10 cellular contexts compared by ENCODE assay signal in the genomic region with DNA sequence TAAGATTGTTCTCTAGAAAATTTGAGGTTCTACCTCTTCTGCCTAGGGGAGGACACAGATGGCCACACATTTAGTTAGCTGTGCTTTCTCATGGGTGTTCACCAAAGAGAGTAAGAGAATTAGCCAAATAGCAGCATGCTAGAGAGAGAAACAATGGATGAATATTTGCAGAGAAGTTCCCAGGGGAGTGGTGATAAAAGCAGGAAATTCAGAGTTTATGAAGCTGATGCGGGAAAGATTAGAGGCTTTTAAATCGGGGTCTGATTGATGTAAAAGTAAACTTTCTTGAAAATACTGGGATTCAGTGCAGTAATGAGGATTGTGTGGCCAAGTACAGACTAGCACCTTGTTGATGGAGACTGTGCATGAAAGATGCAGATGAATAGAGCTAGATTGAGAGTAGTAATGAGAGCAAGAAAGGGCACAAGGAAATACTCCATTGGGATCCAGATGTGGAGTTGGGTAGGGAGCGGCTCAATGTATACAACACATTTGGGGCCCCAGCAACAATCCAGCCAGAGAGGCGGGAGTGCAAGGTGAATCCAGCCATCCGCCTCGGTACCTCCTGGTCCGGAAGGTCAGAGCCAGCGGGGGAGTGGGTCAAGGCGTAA. TPM values are rescaled to one million over a fixed set of nuclear protein-coding genes. Genes with fewer than 3 reads are reported as not detected.
DNase-seq lines count a peak whose midpoint lies in the region; ATAC-seq, FAIRE-seq and TF ChIP-seq lines count a peak whose summit lies in the region.
"Had no signal": no experiment of that assay in that cellular context is flagged by ENCODE, and none has a peak within 500 bp of the region (broad histone marks: within the 10 kb centered on the region; RNA-seq: fewer than 3 reads in every experiment).

No MANE protein-coding gene starts in this region.

- DNase-seq in Caco-2 (no peak), HFFc6 (no peak), GM12878 (ENCODE audit: low read depth, low spot score) (no peak), naive B cell (no peak), kidney glomerular epithelial cell (lab: John Stamatoyannopoulos, UW) (no peak)
- DNase-seq: NCI-H510A treated with DMSO at 0.1 percent for 48 hours, psoas muscle had no signal

- no peak for TF ChIP-seq EP300 in GM12878 (IDR thresholded peaks at IDR 0.05; ENCODE audit: borderline replicate concordance in 1 of 2, control insufficient read depth in 1 of 2, low read depth in 2 of 2, low read length in 2 of 2)

- peaks cover 9% of the 10 kb centered on the region for H3K4me1 Mint-ChIP-seq in Caco-2 (ENCODE audit: low read depth, unreplicated experiment)
- peaks cover 37% of the 10 kb centered on the region for H3K4me1 Mint-ChIP-seq in HFFc6 (ENCODE audit: low read depth)
- peaks cover 24 to 42% (median 33%) of the 10 kb centered on the region in 3 donors for H3K4me1 Mint-ChIP-seq in naive B cell

- H3K9me3 Mint-ChIP-seq in Caco-2 (ENCODE audit: unreplicated experiment) (no peaks in the 10 kb centered on the region), HFFc6 (no peaks in the 10 kb centered on the region), naive B cell (peaks cover 0 to 6% (median 0%) of the 10 kb centered on the region in 7 donors)

- SMC1A ChIA-PET in GM12878 (lab: Charles Lee; ENCODE audit: uncharacterized antibody, unreplicated experiment), result interaction anchor here (1.0 to 1.3 kb wide), 3 partner anchors 10 to 521 kb away, joined by 3 to 5 read pairs (median 3); no protein-coding TSS in a partner anchor

- intact Hi-C loops in Caco-2 (cut with micrococcal nuclease; ENCODE audit: unreplicated experiment) (no loop called here), GM12878 (cut with micrococcal nuclease; ENCODE audit: unreplicated experiment) (loop anchor here (5.0 kb wide), 1 partner anchor 497 kb away; no protein-coding TSS in a partner anchor)

- TF ChIP-seq RAD21 in GM12878 (IDR thresholded peaks at IDR 0.05; ENCODE audit: insufficient read depth, low read depth, low read length), result no peak

- no peaks in the 10 kb centered on the region for H4K20me1 ChIP-seq in GM12878 (ENCODE audit: control insufficient read depth, insufficient read depth)

- peak overlapping the region; percentile 87 for H3K4me3 Mint-ChIP-seq in Caco-2 (ENCODE audit: unreplicated experiment)
- H3K4me3 Mint-ChIP-seq in HFFc6, result peak overlapping the region; percentile 65
- H3K4me3 Mint-ChIP-seq in naive B cell, result peak overlapping the region; percentile 40 to 90 (median 68)

- H3K27ac Mint-ChIP-seq in Caco-2 (ENCODE audit: unreplicated experiment) (peak overlapping the region; percentile 87), HFFc6 (peak overlapping the region; percentile 13), naive B cell (peak overlapping the region in 3 of 6 donors; percentile 1 to 75 (median 41))

- in situ Hi-C loops in GM12878 (cut with MboI), result no loop called here

- RAD21 ChIA-PET in GM12878 (lab: Charles Lee; ENCODE audit: unreplicated experiment), result interaction anchor here (0.6 to 1.2 kb wide), 2 partner anchors 9 to 34 kb away, joined by 3 read pairs; partner anchors contain the start of genes ETFA and ISL2

- no peak overlapping the region for H2AFZ ChIP-seq in GM12878 (ENCODE audit: control insufficient read depth, low read depth, low read length)

- H3K27me3 Mint-ChIP-seq in Caco-2 (ENCODE audit: insufficient read depth, unreplicated experiment) (no peaks in the 10 kb centered on the region), HFFc6 (ENCODE audit: insufficient read depth) (no peaks in the 10 kb centered on the region; the same call in 1 of the 2 replicates), naive B cell (peaks cover 45 to 70% (median 67%) of the 10 kb centered on the region in 3 donors)

- CTCF ChIA-PET in Caco-2 (lab: Charles Lee) (interaction anchor here (0.7 to 2.0 kb wide), 3 partner anchors 9 to 11 kb away, joined by 3 to 11 read pairs (median 6); partner anchors contain the start of gene ISL2), GM12878 (lab: Yijun Ruan, JAX) (interaction anchor here (0.9 to 1.9 kb wide), 5 partner anchors 9 to 17 kb away, joined by 3 to 7 read pairs (median 3); partner anchors contain the start of gene ISL2)

- H3K27ac ChIP-seq in GM12878 (ENCODE audit: control insufficient read depth, insufficient read depth), result no peak overlapping the region
- H3K27ac ChIP-seq: psoas muscle had no signal

- H3K9me3 ChIP-seq in Caco-2, result no peaks in the 10 kb centered on the region
- no peaks in the 10 kb centered on the region; the same call in 1 of the 3 replicates for H3K9me3 ChIP-seq in GM12878 (replicated peaks; ENCODE audit: control insufficient read depth, insufficient read depth, low read length)
- H3K9me3 ChIP-seq: psoas muscle had no signal

- ATAC-seq in GM12878 (no peak), naive B cell (ENCODE audit: low read depth in 2 of 2) (no peak), HG03025 (IDR thresholded peaks at IDR 0.05; ENCODE audit: low FRiP score, unreplicated experiment) (no peak), GM18909 (IDR thresholded peaks at IDR 0.05; ENCODE audit: poor library complexity, unreplicated experiment) (no peak), GM18861 (IDR thresholded peaks at IDR 0.05; ENCODE audit: unreplicated experiment) (no peak)

- peak overlapping the region; percentile 100 for H3K4me2 ChIP-seq in GM12878 (ENCODE audit: control insufficient read depth, insufficient read depth)

- H3K4me3 ChIP-seq in Caco-2 (ENCODE audit: low read depth, low read length) (peak overlapping the region; percentile 75), GM12878 (peak overlapping the region; percentile 68; the same call in 1 of the 2 replicates)

- TF ChIP-seq CTCF in Caco-2 (IDR thresholded peaks at IDR 0.05; ENCODE audit: insufficient read depth in 1 of 2, low read depth in 1 of 2, low read length in 1 of 2, severe bottlenecking in 1 of 2, unreplicated experiment in 1 of 2) (no peak), HFFc6 (IDR thresholded peaks at IDR 0.05) (no peak), GM12878 (IDR thresholded peaks at IDR 0.05 in 2 of 3, conservative IDR thresholded peaks at IDR 0.05 in 1 of 3; ENCODE audit: control insufficient read depth in 2 of 3, extremely low read depth in 1 of 3, insufficient read depth in 1 of 3, low read depth in 3 of 3, low read length in 3 of 3) (no peak)

- no peak for TF ChIP-seq POLR2A in GM12878 (IDR thresholded peaks at IDR 0.05; ENCODE audit: low read depth, low read length)

- WGBS in GM12878 (ENCODE audit: insufficient coverage, insufficient replicate concordance, low lambda C conversion rate, missing lambda C conversion rate), result 29% methylated on average over 9 of the region's 9 CpGs

- POLR2A ChIA-PET in Caco-2 (lab: Charles Lee) (interaction anchor here (0.6 to 2.7 kb wide), 9 partner anchors 8 to 244 kb away, joined by 3 to 29 read pairs (median 5); partner anchors contain the start of gene ISL2), GM12878 (lab: Charles Lee) (no interaction called here)

- H3K79me2 ChIP-seq in GM12878 (ENCODE audit: control insufficient read depth, insufficient read depth, low read length), result no peaks in the 10 kb centered on the region

- H3K4me1 ChIP-seq in Caco-2 (peaks cover 12% of the 10 kb centered on the region), GM12878 (ENCODE audit: control insufficient read depth, insufficient read depth, low read length) (peaks cover 14% of the 10 kb centered on the region)

- no peak overlapping the region for H3K9ac ChIP-seq in GM12878 (ENCODE audit: control insufficient read depth, insufficient read depth, low read length)

- no peak for FAIRE-seq in GM12878 (lab: Jason Lieb, UNC)

- H3K36me3 ChIP-seq in Caco-2 (ENCODE audit: control insufficient read depth, insufficient read depth, low read length) (no peaks in the 10 kb centered on the region), GM12878 (ENCODE audit: control insufficient read depth in 2 of 2, insufficient read depth in 2 of 2, low read length in 1 of 2) (no peaks in the 10 kb centered on the region)

- BruUV-seq in Caco-2 (replicated peaks; lab: Mats Ljungman, UMichigan) (no TSS peak), GM12878 (replicated peaks; lab: Mats Ljungman, UMichigan) (no TSS peak)

- H3K36me3 Mint-ChIP-seq in Caco-2 (ENCODE audit: insufficient read depth, unreplicated experiment), result peaks cover 19% of the 10 kb centered on the region
- peaks cover 10% of the 10 kb centered on the region for H3K36me3 Mint-ChIP-seq in HFFc6 (ENCODE audit: low read depth)
- H3K36me3 Mint-ChIP-seq in naive B cell, result peaks cover 5 to 10% of the 10 kb centered on the region in 2 donors

- H3K27me3 ChIP-seq in Caco-2 (replicated peaks; ENCODE audit: control insufficient read depth, insufficient read depth, low read length) (no peaks in the 10 kb centered on the region), GM12878 (replicated peaks in 1 of 2; ENCODE audit: control insufficient read depth in 2 of 2, insufficient read depth in 2 of 2, low read length in 1 of 2) (peaks cover 20 to 39% of the 10 kb centered on the region in 2 experiments)

RNA-seq across cellular contexts. Expression of gene ISL2, which starts 8.8 kb away (rescaled TPM):
- total RNA-seq in Caco-2 (2022) (11.0 TPM in 2 replicates), GM12878 (2014; rRNA removed) (0.11 TPM in 1 of 2 replicates, not detected in the other), GM12878 (2014; rRNA removed; fragmentation: Illumina TruSeq; extraction: Trizol) (not detected in 2 replicates), GM12878 (2021) (0.26 TPM in 1 of 2 replicates, not detected in the other)
- 1 to 10 TPM; 3.7 to 6.6 (median 5.0) TPM for total RNA-seq in HFFc6 (2021; fragmentation: NEBNext Ultra II Directional; extraction: Animal tissue kit (Norgen Biotek cat#: 25700))
- 0.29 TPM in 1 of 2 replicates, not detected in the other for total RNA-seq in GM12878 (2013; cell fraction: nucleolus; rRNA removed)
- polyA plus RNA-seq in GM12878 (2011; ENCODE audit: low read depth), result 0.91 TPM
- polyA plus RNA-seq in GM12878 (2011; rRNA removed) (0.06 and 0.08 TPM in 2 replicates), GM12878 (2014; fragmentation: Illumina TruSeq; extraction: Trizol) (not detected in 2 replicates), GM12878 (2014; fragmentation: Nextera tagmentation; extraction: Ambion mirVana) (not detected), GM12878 (2014; rRNA removed) (0.05 TPM in 1 of 2 replicates, not detected in the other), GM12878 (2016; fragmentation: Nextera tagmentation; extraction: Ambion mirVana) (not detected), naive B cell (ENCODE audit: low read depth in 6 of 6) (not detected)
- 0.18 and 0.30 TPM in 2 replicates for polyA plus RNA-seq in GM12878 (2011; cell fraction: cytosol; rRNA removed)
- polyA plus RNA-seq in GM12878 (2011; cell fraction: nucleus; rRNA removed), result 1.6 and 1.7 TPM in 2 replicates
- 1.4 and 2.3 TPM in 2 replicates for polyA plus RNA-seq in GM12878 (2012)
- 0.15 TPM in 1 of 2 replicates, not detected in the other for polyA minus RNA-seq in GM12878 (2011; rRNA and poly(A)+ RNA removed)
- polyA minus RNA-seq in GM12878 (2011; cell fraction: cytosol; rRNA and poly(A)+ RNA removed), result 1.7 TPM in 1 of 2 replicates, not detected in the other
- polyA minus RNA-seq in GM12878 (2011; cell fraction: nucleus; rRNA and poly(A)+ RNA removed), result not detected in 2 replicates
- total RNA-seq: psoas muscle had no signal
- polyA plus RNA-seq: psoas muscle had no signal

RNA-seq across cellular contexts. Expression of gene ETFA, which starts 34.1 kb away (rescaled TPM):
- total RNA-seq in Caco-2 (2022), result 241 and 260 TPM in 2 replicates
- 100 to 1,000 TPM; 127 to 161 (median 146) TPM for total RNA-seq in HFFc6 (2021; fragmentation: NEBNext Ultra II Directional; extraction: Animal tissue kit (Norgen Biotek cat#: 25700))
- 212 and 216 TPM in 2 replicates for total RNA-seq in GM12878 (2013; cell fraction: nucleolus; rRNA removed)
- 129 and 135 TPM in 2 replicates for total RNA-seq in GM12878 (2014; rRNA removed)
- total RNA-seq in GM12878 (2014; rRNA removed; fragmentation: Illumina TruSeq; extraction: Trizol), result 156 and 159 TPM in 2 replicates
- total RNA-seq in GM12878 (2021), result 149 and 172 TPM in 2 replicates
- 156 TPM for polyA plus RNA-seq in GM12878 (2011; ENCODE audit: low read depth)
- polyA plus RNA-seq in GM12878 (2011; rRNA removed), result 331 and 404 TPM in 2 replicates
- 181 and 197 TPM in 2 replicates for polyA plus RNA-seq in GM12878 (2011; cell fraction: cytosol; rRNA removed)
- 100 and 118 TPM in 2 replicates for polyA plus RNA-seq in GM12878 (2011; cell fraction: nucleus; rRNA removed)
- polyA plus RNA-seq in GM12878 (2012), result 172 and 177 TPM in 2 replicates
- polyA plus RNA-seq in GM12878 (2014; fragmentation: Illumina TruSeq; extraction: Trizol), result 166 and 192 TPM in 2 replicates
- polyA plus RNA-seq in GM12878 (2014; fragmentation: Nextera tagmentation; extraction: Ambion mirVana), result 100 to 1,000 TPM; 114 to 124 TPM
- polyA plus RNA-seq in GM12878 (2014; rRNA removed), result 136 and 148 TPM in 2 replicates
- polyA plus RNA-seq in GM12878 (2016; fragmentation: Nextera tagmentation; extraction: Ambion mirVana), result 100 to 1,000 TPM; 290 to 320 TPM
- 154 and 211 TPM in 2 replicates for polyA minus RNA-seq in GM12878 (2011; rRNA and poly(A)+ RNA removed)
- 45.7 and 54.7 TPM in 2 replicates for polyA minus RNA-seq in GM12878 (2011; cell fraction: cytosol; rRNA and poly(A)+ RNA removed)
- polyA minus RNA-seq in GM12878 (2011; cell fraction: nucleus; rRNA and poly(A)+ RNA removed), result 43.0 and 54.1 TPM in 2 replicates
- 100 to 1,000 TPM in 4 of 6 donors, 10 to 100 TPM in 2; 88.5 to 115 (median 105) TPM for polyA plus RNA-seq in naive B cell (ENCODE audit: low read depth in 6 of 6)
